Comparison of ENCODE assay signal across 20 cellular contexts in genomic region chr4:139207247-139207646, GRCh38. TPM values are rescaled to one million over a fixed set of nuclear protein-coding genes. Genes with fewer than 3 reads are reported as not detected.
DNase-seq lines count a peak whose midpoint lies in the region; ATAC-seq, FAIRE-seq and TF ChIP-seq lines count a peak whose summit lies in the region.
"Had no signal": no experiment of that assay in that cellular context is flagged by ENCODE, and none has a peak within 500 bp of the region (broad histone marks: within the 10 kb centered on the region; RNA-seq: fewer than 3 reads in every experiment).

No MANE protein-coding gene starts in this region.

- H4K20me1 ChIP-seq in HepG2 (ENCODE audit: insufficient read depth, low read length): no peaks in the 10 kb centered on the region

- H3K36me3 ChIP-seq in Peyer's patch (no peaks in the 10 kb centered on the region), HepG2 (replicated peaks in 1 of 2; ENCODE audit: control insufficient read depth in 1 of 2, insufficient read depth in 2 of 2, low read length in 2 of 2) (no peaks in the 10 kb centered on the region), brain microvascular endothelial cell (replicated peaks) (no peaks in the 10 kb centered on the region)
- H3K36me3 ChIP-seq: prostate gland, uterus had no signal

- H3K79me2 ChIP-seq in HepG2 (ENCODE audit: insufficient read depth, low read length): no peaks in the 10 kb centered on the region

- no peaks in the 10 kb centered on the region for H3K4me1 ChIP-seq in Peyer's patch
- H3K4me1 ChIP-seq in HepG2 (ENCODE audit: insufficient read depth, low read length): peaks cover 22% of the 10 kb centered on the region
- H3K4me1 ChIP-seq: prostate gland, uterus had no signal

- POLR2A ChIA-PET in GM10248 (lab: Yijun Ruan, JAX) (no interaction called here), HepG2 (lab: Yijun Ruan, JAX) (no interaction called here)

- no peak overlapping the region for H3K27ac Mint-ChIP-seq in progenitor cell of endocrine pancreas
- H3K27ac Mint-ChIP-seq: activated naive CD4-positive, alpha-beta T cell treated with anti-CD3 and anti-CD28 coated beads, Interleukin-2, amount 10 ng/mL, durations not matched to agents 7 days and 5 days; stimulated activated naive CD8-positive, alpha-beta T cell treated with anti-CD3 and anti-CD28 coated beads, Interleukin-15, Interleukin-2, amounts not matched to agents 100 ng/mL and 50 ng/mL, for 24 hours had no signal

- no peak overlapping the region for H3K9ac ChIP-seq in HepG2 (ENCODE audit: insufficient read depth, low read depth, low read length)

- peak; percentile 26 for DNase-seq in GM10248 (ENCODE audit: extremely low spot score)
- DNase-seq in Peyer's patch: no peak
- DNase-seq in HepG2 (ENCODE audit: low spot score): no peak
- no peak for DNase-seq in progenitor cell of endocrine pancreas (ENCODE audit: low spot score, unreplicated experiment)
- no peak for DNase-seq in GM03348 (ENCODE audit: low spot score)
- DNase-seq in RKO (ENCODE audit: low spot score): no peak
- no peak for DNase-seq in brain microvascular endothelial cell
- DNase-seq: ACHN; activated CD4-positive, alpha-beta T cell treated with anti-CD3 and anti-CD28 coated beads for 4 hours; activated naive CD4-positive, alpha-beta T cell treated with anti-CD3 and anti-CD28 coated beads, Interleukin-2, amount 10 ng/mL, durations not matched to agents 7 days and 5 days; CD4-positive, alpha-beta memory T cell; naive thymus-derived CD8-positive, alpha-beta T cell; NCI-H1436; NCI-H345 had no signal

- no peaks in the 10 kb centered on the region for H3K4me1 Mint-ChIP-seq in progenitor cell of endocrine pancreas (ENCODE audit: low read depth)
- H3K4me1 Mint-ChIP-seq: activated naive CD4-positive, alpha-beta T cell treated with anti-CD3 and anti-CD28 coated beads, Interleukin-2, amount 10 ng/mL, durations not matched to agents 7 days and 5 days had no signal

- no peak for TF ChIP-seq POLR2A in Peyer's patch (IDR thresholded peaks at IDR 0.05)
- no peak for TF ChIP-seq POLR2A in HepG2 (IDR thresholded peaks at IDR 0.05; ENCODE audit: insufficient read depth in 1 of 2, low read depth in 2 of 2, low read length in 2 of 2)

- no peak overlapping the region for H3K4me3 Mint-ChIP-seq in progenitor cell of endocrine pancreas (ENCODE audit: low read depth)
- H3K4me3 Mint-ChIP-seq: activated naive CD4-positive, alpha-beta T cell treated with anti-CD3 and anti-CD28 coated beads, Interleukin-2, amount 10 ng/mL, durations not matched to agents 7 days and 5 days; CD4-positive, alpha-beta memory T cell; naive thymus-derived CD8-positive, alpha-beta T cell; stimulated activated naive CD8-positive, alpha-beta T cell treated with anti-CD3 and anti-CD28 coated beads, Interleukin-15, Interleukin-2, amounts not matched to agents 100 ng/mL and 50 ng/mL, for 24 hours had no signal

- 48% methylated on average over 3 of the region's 3 CpGs for WGBS in HepG2 (ENCODE audit: low lambda C conversion rate)

- no peaks in the 10 kb centered on the region for H3K9me3 ChIP-seq in Peyer's patch
- no peaks in the 10 kb centered on the region for H3K9me3 ChIP-seq in HepG2 (ENCODE audit: low read length)
- H3K9me3 ChIP-seq: prostate gland, uterus had no signal

- BruUV-seq in HepG2 (replicated peaks; lab: Mats Ljungman, UMichigan): no TSS peak

- CTCF ChIA-PET in GM10248 (lab: Yijun Ruan, JAX): no interaction called here
- CTCF ChIA-PET in HepG2 (lab: Yijun Ruan, JAX; ENCODE audit: low intra/inter-chr PET ratio, low total read pairs): no interaction called here

- no peak for FAIRE-seq in HepG2 (lab: Jason Lieb, UNC)

- TF ChIP-seq CTCF in GM10248 (IDR thresholded peaks at IDR 0.05; ENCODE audit: control extremely low read depth, extremely low read depth, low read depth, missing control alignments): no peak
- no peak for TF ChIP-seq CTCF in Peyer's patch (IDR thresholded peaks at IDR 0.05)
- no peak for TF ChIP-seq CTCF in HepG2 (CRISPR knock-in tag; IDR thresholded peaks at IDR 0.05)
- TF ChIP-seq CTCF in progenitor cell of endocrine pancreas (IDR thresholded peaks at IDR 0.05; ENCODE audit: unreplicated experiment): no peak
- no peak for TF ChIP-seq CTCF in brain microvascular endothelial cell (IDR thresholded peaks at IDR 0.05; ENCODE audit: low read depth, low read length, missing control alignments)

- TF ChIP-seq EP300 in HepG2 (IDR thresholded peaks at IDR 0.05; ENCODE audit: low read depth in 2 of 2, low read length in 2 of 2) (no peak), HepG2 (CRISPR knock-in tag; IDR thresholded peaks at IDR 0.05; ENCODE audit: borderline replicate concordance) (no peak)

- H3K36me3 Mint-ChIP-seq in progenitor cell of endocrine pancreas (ENCODE audit: insufficient read depth): no peaks in the 10 kb centered on the region
- H3K36me3 Mint-ChIP-seq: activated naive CD4-positive, alpha-beta T cell treated with anti-CD3 and anti-CD28 coated beads, Interleukin-2, amount 10 ng/mL, durations not matched to agents 7 days and 5 days; CD4-positive, alpha-beta memory T cell; naive thymus-derived CD8-positive, alpha-beta T cell had no signal

- no peak overlapping the region for H2AFZ ChIP-seq in HepG2 (ENCODE audit: low read length)

- H3K4me2 ChIP-seq in HepG2 (ENCODE audit: low read depth, low read length): no peak overlapping the region

- no peaks in the 10 kb centered on the region for H3K9me3 Mint-ChIP-seq in progenitor cell of endocrine pancreas (ENCODE audit: low read depth)
- H3K9me3 Mint-ChIP-seq: activated naive CD4-positive, alpha-beta T cell treated with anti-CD3 and anti-CD28 coated beads, Interleukin-2, amount 10 ng/mL, durations not matched to agents 7 days and 5 days; naive thymus-derived CD8-positive, alpha-beta T cell; stimulated activated naive CD8-positive, alpha-beta T cell treated with anti-CD3 and anti-CD28 coated beads, Interleukin-15, Interleukin-2, amounts not matched to agents 100 ng/mL and 50 ng/mL, for 24 hours had no signal

- no peak for TF ChIP-seq RAD21 in HepG2 (CRISPR knock-in tag; IDR thresholded peaks at IDR 0.05)

- ATAC-seq in HG03045 (IDR thresholded peaks at IDR 0.05; ENCODE audit: unreplicated experiment) (peak; percentile 34), HepG2 (peak; percentile 42; the same call in 2 of the 3 replicates)
- ATAC-seq: naive thymus-derived CD8-positive, alpha-beta T cell had no signal

- no peaks in the 10 kb centered on the region for H3K27me3 Mint-ChIP-seq in progenitor cell of endocrine pancreas
- H3K27me3 Mint-ChIP-seq: stimulated activated naive CD8-positive, alpha-beta T cell treated with anti-CD3 and anti-CD28 coated beads, Interleukin-15, Interleukin-2, amounts not matched to agents 100 ng/mL and 50 ng/mL, for 24 hours had no signal

- intact Hi-C loops in HepG2 (cut with micrococcal nuclease; ENCODE audit: unreplicated experiment): no loop called here

- in situ Hi-C loops in HepG2 (cut with HindIII; ENCODE audit: extremely low pct_ligation_motif_present, low pct_unique_long_range_greater_than_20kb): no loop called here
- in situ Hi-C loops in brain microvascular endothelial cell (cut with HindIII; ENCODE audit: low pct_ligation_motif_present, low sequenced_read_pairs): no loop called here

- H3K4me3 ChIP-seq in Peyer's patch (no peak overlapping the region), HepG2 (replicated peaks in 1 of 3; ENCODE audit: insufficient read depth in 1 of 3, low read depth in 2 of 3, low read length in 3 of 3) (no peak overlapping the region), brain microvascular endothelial cell (ENCODE audit: low read depth, low read length) (no peak overlapping the region)
- H3K4me3 ChIP-seq: coronary artery, lung, prostate gland, uterus had no signal

- peak overlapping the region in 3 of 4 donors; percentile 0 to 57 (median 38) for H3K27ac ChIP-seq in Peyer's patch
- H3K27ac ChIP-seq in HepG2 (ENCODE audit: extremely low read length, insufficient read depth, low read length): no peak overlapping the region
- H3K27ac ChIP-seq in brain microvascular endothelial cell: no peak overlapping the region
- H3K27ac ChIP-seq: prostate gland had no signal

- H3K27me3 ChIP-seq in Peyer's patch: no peaks in the 10 kb centered on the region
- H3K27me3 ChIP-seq in HepG2 (ENCODE audit: control insufficient read depth in 1 of 2, insufficient read depth in 2 of 2, low read length in 2 of 2): no peaks in the 10 kb centered on the region
- no peaks in the 10 kb centered on the region for H3K27me3 ChIP-seq in brain microvascular endothelial cell (replicated peaks)
- H3K27me3 ChIP-seq: uterus had no signal

TF ChIP-seq in HepG2, 621 proteins besides CTCF, POLR2A, EP300 and RAD21:
- TF ChIP-seq ZNF672 (CRISPR knock-in tag; IDR thresholded peaks at IDR 0.05) (no peak), IKZF1 (IDR thresholded peaks at IDR 0.05) (no peak), RNF2 (conservative IDR thresholded peaks at IDR 0.05; ENCODE audit: low read depth) (no peak), GABPA (IDR thresholded peaks at IDR 0.05; ENCODE audit: low read depth, low read length) (no peak), GABPA (CRISPR knock-in tag; IDR thresholded peaks at IDR 0.05; ENCODE audit: low read depth) (peak; percentile 20; the same call in 1 of the 2 replicates)
TF ChIP-seq in HepG2: peak in this region for 1.

RNA-seq across cellular contexts. Expression of gene ELF2, which starts 30.2 kb away (rescaled TPM):
- 10 to 100 TPM; 47.1 to 75.1 (median 54.4) TPM for total RNA-seq in Peyer's patch
- 35.4 and 44.5 TPM in 2 replicates for total RNA-seq in HepG2 (2016; rRNA removed; fragmentation: Illumina TruSeq; extraction: Trizol)
- 33.4 and 38.1 TPM in 2 replicates for total RNA-seq in HepG2 (2016; cell fraction: cytosol; rRNA removed; fragmentation: Illumina TruSeq; extraction: Trizol; ENCODE audit: low read depth)
- 34.3 and 42.9 TPM in 2 replicates for total RNA-seq in HepG2 (2016; cell fraction: insoluble cytoplasmic fraction; rRNA removed; fragmentation: Illumina TruSeq; extraction: Trizol)
- 31.5 and 31.6 TPM in 2 replicates for total RNA-seq in HepG2 (2016; cell fraction: membrane; rRNA removed; fragmentation: Illumina TruSeq; extraction: Trizol)
- 34.9 and 35.6 TPM in 2 replicates for total RNA-seq in HepG2 (2016; cell fraction: nucleus; rRNA removed; fragmentation: Illumina TruSeq; extraction: Trizol)
- polyA plus RNA-seq in HepG2 (2011; rRNA removed): 24.2 and 28.6 TPM in 2 replicates
- 14.5 and 18.0 TPM in 2 replicates for polyA plus RNA-seq in HepG2 (2011; cell fraction: cytosol; rRNA removed)
- 18.4 and 19.9 TPM in 2 replicates for polyA plus RNA-seq in HepG2 (2011; cell fraction: nucleus; rRNA removed)
- polyA plus RNA-seq in HepG2 (2012): 19.5 and 21.8 TPM in 2 replicates
- 2.4 and 3.0 TPM in 2 replicates for polyA plus RNA-seq in HepG2 (2016; cell fraction: cytosol; fragmentation: Illumina TruSeq; extraction: Trizol; ENCODE audit: low read depth)
- polyA plus RNA-seq in HepG2 (2016; cell fraction: insoluble cytoplasmic fraction; fragmentation: Illumina TruSeq; extraction: Trizol; ENCODE audit: low read depth): 25.1 and 29.8 TPM in 2 replicates
- polyA plus RNA-seq in HepG2 (2016; cell fraction: membrane; fragmentation: Illumina TruSeq; extraction: Trizol; ENCODE audit: low read depth): 6.9 and 7.7 TPM in 2 replicates
- polyA plus RNA-seq in HepG2 (2016; cell fraction: nucleus; fragmentation: Illumina TruSeq; extraction: Trizol; ENCODE audit: insufficient read depth, low read depth): 35.5 and 38.0 TPM in 2 replicates
- polyA minus RNA-seq in HepG2 (2011; rRNA and poly(A)+ RNA removed; ENCODE audit: low replicate concordance): 30.9 and 40.2 TPM in 2 replicates
- 25.8 and 27.5 TPM in 2 replicates for polyA minus RNA-seq in HepG2 (2011; cell fraction: cytosol; rRNA and poly(A)+ RNA removed)
- 69.3 and 81.7 TPM in 2 replicates for polyA minus RNA-seq in HepG2 (2011; cell fraction: nucleus; rRNA and poly(A)+ RNA removed)
- 51.5 and 56.5 TPM in 2 replicates for total RNA-seq in progenitor cell of endocrine pancreas

Comparison
In these comparisons a context has a peak if more than half of its experiments do, and no peak if none do; other contexts are left out.
1. H3K27ac ChIP-seq: peak in Peyer's patch (3 of 4); none in HepG2 (single experiment) and brain microvascular endothelial cell (single experiment).